ENCODE assay signal across 1 cellular context in the genomic region with DNA sequence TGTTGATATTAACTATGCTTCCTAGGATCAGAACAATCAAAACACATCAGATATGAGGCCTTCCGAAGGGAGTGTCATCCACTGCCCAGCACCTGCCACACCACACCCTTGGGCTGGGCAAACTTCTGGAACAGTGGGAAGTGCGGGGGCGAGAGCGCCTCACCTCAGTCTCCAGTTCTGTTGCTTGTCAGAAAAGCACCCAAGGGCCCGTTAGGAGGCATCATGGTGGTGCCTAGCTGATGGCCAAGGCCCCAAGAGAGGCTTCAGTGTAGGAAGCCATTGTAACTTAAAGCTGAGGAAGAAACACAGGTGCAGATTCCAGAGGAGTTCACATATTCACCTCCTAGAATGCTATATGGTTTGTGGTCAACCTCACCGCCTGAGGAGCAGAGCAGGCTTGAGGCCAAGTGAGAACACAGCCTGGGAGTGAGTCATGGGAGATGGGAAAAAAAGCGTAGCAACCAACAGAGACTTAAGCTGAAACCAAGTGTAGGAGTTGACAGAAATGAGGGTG.
TF ChIP-seq lines count a peak whose summit lies in the region.

No MANE protein-coding gene starts in this region.

TF ChIP-seq in HCT116, 20 proteins besides CTCF, POLR2A, EP300 and RAD21 (continued from another document):
- no peak; the same call in 1 of the 2 replicates for TF ChIP-seq SRF (IDR thresholded peaks at IDR 0.05; ENCODE audit: low read depth)
- peak; percentile 45; the same call in 1 of the 2 replicates for TF ChIP-seq SIN3A (IDR thresholded peaks at IDR 0.05; ENCODE audit: low read depth)
- TF ChIP-seq YY1 (IDR thresholded peaks at IDR 0.05; ENCODE audit: extremely low read depth, insufficient replicate concordance, low read depth, low read length): no peak
- TF ChIP-seq, protein P1, sequence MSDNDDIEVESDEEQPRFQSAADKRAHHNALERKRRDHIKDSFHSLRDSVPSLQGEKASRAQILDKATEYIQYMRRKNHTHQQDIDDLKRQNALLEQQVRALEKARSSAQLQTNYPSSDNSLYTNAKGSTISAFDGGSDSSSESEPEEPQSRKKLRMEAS (IDR thresholded peaks at IDR 0.05): peak; percentile 72
- no peak for TF ChIP-seq TCF7L2 (IDR thresholded peaks at IDR 0.05; ENCODE audit: borderline replicate concordance, extremely low read depth, insufficient read depth, insufficient read length)
- TF ChIP-seq EZH2 (IDR thresholded peaks at IDR 0.05): no peak
